Comparison of ENCODE assay signal across 7 cellular contexts in the genomic region with DNA sequence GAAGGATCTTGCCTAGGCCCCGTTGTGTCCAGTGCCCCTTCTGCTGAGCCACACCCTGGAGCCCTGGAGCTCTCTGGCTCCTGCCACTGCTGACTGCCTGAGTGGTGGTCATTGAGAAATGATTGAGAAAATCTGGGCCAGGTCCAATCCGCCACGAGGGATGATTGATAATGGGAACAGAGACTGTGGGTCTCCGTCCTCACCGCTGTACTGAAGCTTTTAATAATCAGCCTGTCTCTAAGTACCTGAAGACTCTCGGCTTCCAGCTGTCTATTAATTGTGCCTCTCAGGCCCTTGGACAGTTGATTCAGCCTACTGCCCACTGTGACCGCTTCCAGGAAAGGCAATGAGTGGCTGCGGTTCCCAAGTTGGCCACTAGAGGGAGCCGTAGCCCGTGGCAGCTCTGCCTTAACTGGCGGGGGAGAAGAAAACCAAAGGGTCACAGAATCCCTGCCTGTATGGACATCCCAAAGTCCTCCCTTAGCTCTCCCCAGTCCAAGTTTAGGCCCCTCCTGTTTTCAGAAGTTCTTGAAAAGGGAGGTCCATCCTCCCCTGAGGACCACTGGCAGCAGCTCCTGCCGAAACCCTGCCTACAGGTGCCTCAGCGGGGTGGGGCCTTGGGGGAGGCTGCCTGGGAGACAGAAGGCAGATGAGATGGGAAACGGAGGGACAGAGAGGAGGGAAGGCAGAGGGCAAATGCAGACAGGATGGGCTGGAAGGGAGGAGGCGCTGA.
DNase-seq lines count a peak whose midpoint lies in the region; FAIRE-seq and TF ChIP-seq lines count a peak whose summit lies in the region.

No MANE protein-coding gene starts in this region.

- H3K36me3 ChIP-seq in Karpas-422 (ENCODE audit: insufficient read depth, low read length), result no peaks in the 10 kb centered on the region
- no peaks in the 10 kb centered on the region for H3K36me3 ChIP-seq in SJSA1
- H3K36me3 ChIP-seq in osteoblast (ENCODE audit: insufficient read depth, low read length), result no peaks in the 10 kb centered on the region
- no peaks in the 10 kb centered on the region for H3K36me3 ChIP-seq in suprapubic skin

- H3K4me2 ChIP-seq in Karpas-422 (ENCODE audit: low read depth, low read length, poor library complexity, severe bottlenecking) (peak overlapping the region; percentile 69), osteoblast (ENCODE audit: insufficient read depth, low read length) (no peak overlapping the region)

- no peaks in the 10 kb centered on the region for H3K9me3 ChIP-seq in Karpas-422 (ENCODE audit: low read length)
- no peaks in the 10 kb centered on the region; the same call in 1 of the 2 replicates for H3K9me3 ChIP-seq in SJSA1 (replicated peaks)
- no peaks in the 10 kb centered on the region for H3K9me3 ChIP-seq in osteoblast (ENCODE audit: low read depth, low read length)
- H3K9me3 ChIP-seq in suprapubic skin, result no peaks in the 10 kb centered on the region

- H3K9ac ChIP-seq in Karpas-422 (ENCODE audit: low read length), result peak overlapping the region; percentile 67

- no peaks in the 10 kb centered on the region for H3K79me2 ChIP-seq in Karpas-422 (ENCODE audit: low read length)
- H3K79me2 ChIP-seq in osteoblast (ENCODE audit: insufficient read depth, low read length), result no peaks in the 10 kb centered on the region

- H2AFZ ChIP-seq in Karpas-422 (ENCODE audit: low read length), result peak overlapping the region; percentile 93; the same call in 1 of the 2 replicates
- no peak overlapping the region for H2AFZ ChIP-seq in osteoblast (ENCODE audit: low read length)

- TF ChIP-seq CTCF in osteoblast (IDR thresholded peaks at IDR 0.05; ENCODE audit: extremely low read depth, low read depth, low read length), result peak; percentile 100
- TF ChIP-seq CTCF in suprapubic skin (IDR thresholded peaks at IDR 0.05), result peak; percentile 97

- peak; percentile 96 for FAIRE-seq in GM12892 (lab: Jason Lieb, UNC)

- WGBS in suprapubic skin, result 58% methylated on average over 8 of the region's 15 CpGs

- H3K4me1 ChIP-seq in Karpas-422 (ENCODE audit: low read length), result peaks cover 12% of the 10 kb centered on the region
- no peaks in the 10 kb centered on the region for H3K4me1 ChIP-seq in SJSA1 (replicated peaks)
- H3K4me1 ChIP-seq in osteoblast (ENCODE audit: insufficient read depth, low read length), result peaks cover 28% of the 10 kb centered on the region
- peaks cover 9% of the 10 kb centered on the region for H3K4me1 ChIP-seq in suprapubic skin

- TF ChIP-seq POLR2A in GM12892 (IDR thresholded peaks at IDR 0.05; ENCODE audit: low read depth, low read length) (no peak), suprapubic skin (IDR thresholded peaks at IDR 0.05) (no peak)

- peak; percentile 50 for DNase-seq in GM12892 (ENCODE audit: insufficient read length)
- peak; percentile 88 for DNase-seq in Karpas-422
- DNase-seq in SJSA1 (ENCODE audit: low read depth in 1 of 2, low spot score in 2 of 2), result peak; percentile 71 to 75
- peak; percentile 76 for DNase-seq in activated naive CD4-positive, alpha-beta T cell treated with Interleukin-2 at 50 U/mL for 16 hours
- peak; percentile 72 for DNase-seq in globus pallidus (ENCODE audit: low spot score)
- DNase-seq in osteoblast (ENCODE audit: insufficient read length, low spot score, missing footprints), result peak; percentile 95
- peak in 1 of 2 donors; percentile 89 for DNase-seq in suprapubic skin (ENCODE audit: low spot score in 2 of 2)

- TF ChIP-seq EP300 in suprapubic skin (IDR thresholded peaks at IDR 0.05), result no peak

- peak overlapping the region; percentile 60; the same call in 1 of the 2 replicates for H3K4me3 ChIP-seq in Karpas-422 (ENCODE audit: low read length)
- no peak overlapping the region for H3K4me3 ChIP-seq in SJSA1
- H3K4me3 ChIP-seq in osteoblast (ENCODE audit: insufficient read depth, low read length), result no peak overlapping the region
- H3K4me3 ChIP-seq in suprapubic skin, result no peak overlapping the region

- H4K20me1 ChIP-seq in Karpas-422 (ENCODE audit: insufficient read depth, low read depth, low read length), result no peaks in the 10 kb centered on the region
- no peaks in the 10 kb centered on the region for H4K20me1 ChIP-seq in osteoblast (ENCODE audit: insufficient read depth, low read length)

- no peaks in the 10 kb centered on the region for H3K9me2 ChIP-seq in Karpas-422 (replicated peaks; ENCODE audit: insufficient read depth, low read length)

- H3K27ac ChIP-seq in Karpas-422 (ENCODE audit: low read length), result no peak overlapping the region
- H3K27ac ChIP-seq in SJSA1, result no peak overlapping the region
- no peak overlapping the region for H3K27ac ChIP-seq in osteoblast (ENCODE audit: low read depth, low read length)
- H3K27ac ChIP-seq in suprapubic skin, result no peak overlapping the region

- H3K27me3 ChIP-seq in Karpas-422 (ENCODE audit: low read length), result no peaks in the 10 kb centered on the region
- H3K27me3 ChIP-seq in SJSA1 (replicated peaks), result no peaks in the 10 kb centered on the region
- H3K27me3 ChIP-seq in osteoblast (ENCODE audit: insufficient read depth, low read length), result no peaks in the 10 kb centered on the region
- no peaks in the 10 kb centered on the region for H3K27me3 ChIP-seq in suprapubic skin
